In the genomic region with DNA sequence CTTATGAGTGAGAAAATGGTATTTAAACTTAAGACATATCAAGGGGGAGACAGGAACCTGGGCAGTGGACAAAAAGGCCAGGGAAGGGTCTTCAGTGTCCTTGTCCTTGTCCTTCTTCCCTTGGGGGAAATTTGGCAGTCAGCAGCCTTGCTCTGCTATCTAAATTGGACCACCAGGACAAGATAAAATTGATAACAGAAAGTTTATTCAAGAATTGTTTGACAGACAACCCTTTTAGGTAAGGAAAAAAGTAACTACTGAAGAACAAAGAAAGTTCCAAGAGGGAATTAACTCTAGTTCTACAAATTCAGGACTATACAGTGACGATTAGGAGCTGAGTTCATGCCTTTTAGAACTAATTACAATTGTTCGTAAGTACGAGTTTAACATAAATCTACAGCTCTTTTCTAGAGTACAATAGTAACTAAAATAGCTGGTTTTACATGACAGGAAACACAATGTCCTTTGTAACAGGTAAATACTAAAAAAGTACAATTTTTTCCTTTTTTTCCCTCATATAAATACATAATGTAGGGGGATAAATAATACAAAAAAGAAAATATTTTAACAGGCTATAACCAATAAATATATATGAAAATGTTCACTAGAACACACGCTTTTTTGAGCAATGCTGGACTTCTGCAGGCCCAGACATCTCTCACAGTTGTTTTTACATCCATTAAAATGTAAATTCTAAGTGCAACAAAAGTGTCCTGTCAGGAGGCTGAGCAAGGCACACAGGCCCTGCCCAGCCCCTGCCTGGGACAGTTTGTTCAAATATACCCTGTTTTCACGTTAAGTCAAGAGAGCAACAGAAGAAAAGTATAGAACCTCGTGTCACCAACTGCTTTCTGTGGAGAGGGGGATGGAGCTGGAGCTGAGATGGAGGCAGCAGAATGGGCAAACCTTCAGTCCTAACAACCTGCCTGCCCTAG, we compare ENCODE assay signal across 1 cellular context.
TF ChIP-seq lines count a peak whose summit lies in the region.

No MANE protein-coding gene starts in this region.

TF ChIP-seq in endothelial cell of umbilical vein, 7 proteins besides CTCF, POLR2A, EP300 and RAD21:
- TF ChIP-seq MYC (IDR thresholded peaks at IDR 0.05; ENCODE audit: low read depth, low read length) (no peak), EZH2 (IDR thresholded peaks at IDR 0.05; ENCODE audit: borderline replicate concordance, low read depth, low read length, severe bottlenecking) (no peak), JUN (IDR thresholded peaks at IDR 0.05; ENCODE audit: borderline replicate concordance, insufficient read depth, insufficient read length, low read depth) (no peak), POLR2AphosphoS5 (IDR thresholded peaks at IDR 0.05; ENCODE audit: insufficient read depth, low read depth, low read length) (no peak), FOS (IDR thresholded peaks at IDR 0.05; ENCODE audit: borderline replicate concordance, insufficient read depth, low read length) (no peak), GATA2 (IDR thresholded peaks at IDR 0.05; ENCODE audit: insufficient read depth, insufficient read length, low read depth, low read length) (no peak)
- TF ChIP-seq, protein P1, sequence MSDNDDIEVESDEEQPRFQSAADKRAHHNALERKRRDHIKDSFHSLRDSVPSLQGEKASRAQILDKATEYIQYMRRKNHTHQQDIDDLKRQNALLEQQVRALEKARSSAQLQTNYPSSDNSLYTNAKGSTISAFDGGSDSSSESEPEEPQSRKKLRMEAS (IDR thresholded peaks at IDR 0.05; ENCODE audit: insufficient read depth, insufficient read length) = no peak
